18 cellular contexts compared by ENCODE assay signal in genomic region chr5:36703245-36703860, GRCh38.
DNase-seq lines count a peak whose midpoint lies in the region; ATAC-seq and TF ChIP-seq lines count a peak whose summit lies in the region.
"Had no signal": no experiment of that assay in that cellular context is flagged by ENCODE, and none has a peak within 500 bp of the region (broad histone marks: within the 10 kb centered on the region; RNA-seq: fewer than 3 reads in every experiment).

No MANE protein-coding gene starts in this region.

- peak; percentile 43 for DNase-seq in GM03348 (ENCODE audit: low spot score)
- DNase-seq in NCI-H69 (lab: John Stamatoyannopoulos, UW): peak; percentile 7
- peak; percentile 67 for DNase-seq in fibroblast of pulmonary artery (ENCODE audit: low read depth)
- DNase-seq in lower leg skin (ENCODE audit: low spot score in 2 of 2): peak; percentile 26 to 91
- no peak for DNase-seq in effector CD8-positive, alpha-beta T cell (lab: John Stamatoyannopoulos, UW)
- no peak for DNase-seq in tibial nerve (ENCODE audit: low spot score in 2 of 2)
- DNase-seq in COR-L47 (lab: John Stamatoyannopoulos, UW): no peak
- DNase-seq: activated effector memory CD4-positive, alpha-beta T cell treated with anti-CD3 and anti-CD28 coated beads, Interleukin-2, amount 50 U/mL, for 16 hours; aorta; colonic mucosa; DMS53; naive thymus-derived CD8-positive, alpha-beta T cell; NCI-H146; NCI-H446 treated with DMSO at 0.1 percent for 48 hours; WERI-Rb-1 had no signal

- H3K4me1 ChIP-seq in tibial nerve: no peaks in the 10 kb centered on the region
- H3K4me1 ChIP-seq: BLaER1, colonic mucosa had no signal

- TF ChIP-seq CTCF in fibroblast of pulmonary artery (IDR thresholded peaks at IDR 0.05; ENCODE audit: low read length, missing control alignments) (no peak), lower leg skin (IDR thresholded peaks at IDR 0.05) (no peak), tibial nerve (IDR thresholded peaks at IDR 0.05) (no peak)

- H3K4me3 ChIP-seq in fibroblast of pulmonary artery (replicated peaks; ENCODE audit: low read depth, low read length): no peak overlapping the region
- H3K4me3 ChIP-seq in lower leg skin (ENCODE audit: low read depth, poor library complexity, severe bottlenecking): no peak overlapping the region
- no peak overlapping the region for H3K4me3 ChIP-seq in tibial nerve
- H3K4me3 ChIP-seq: BLaER1, colonic mucosa had no signal

- 45 to 47% methylated on average over 5 of the region's 5 CpGs for WGBS in lower leg skin, 2 donors
- WGBS in tibial nerve, 2 donors: 68 to 81% methylated on average over 5 of the region's 5 CpGs

- no peaks in the 10 kb centered on the region for H3K36me3 ChIP-seq in tibial nerve
- H3K36me3 ChIP-seq: BLaER1, colonic mucosa, WERI-Rb-1 had no signal

- intact Hi-C loops in lower leg skin (cut with DNase I; ENCODE audit: low total_unique reads): no loop called here

- TF ChIP-seq POLR2A in lower leg skin (IDR thresholded peaks at IDR 0.05) (no peak), tibial nerve (IDR thresholded peaks at IDR 0.05) (no peak)

- H3K27ac ChIP-seq in tibial nerve: no peak overlapping the region
- H3K27ac ChIP-seq: BLaER1, colonic mucosa, WERI-Rb-1 had no signal

- H3K9me3 ChIP-seq in tibial nerve: peaks cover 0 to 13% (median 0%) of the 10 kb centered on the region in 4 donors
- H3K9me3 ChIP-seq: colonic mucosa had no signal

- H3K27me3 ChIP-seq in tibial nerve: no peaks in the 10 kb centered on the region
- H3K27me3 ChIP-seq: BLaER1, colonic mucosa had no signal

- TF ChIP-seq EP300 in tibial nerve (IDR thresholded peaks at IDR 0.05): no peak

- ATAC-seq in GM21576 (IDR thresholded peaks at IDR 0.05; ENCODE audit: unreplicated experiment): no peak
- ATAC-seq: naive thymus-derived CD8-positive, alpha-beta T cell; Panc1 had no signal

Comparison
In these comparisons a context has a peak if more than half of its experiments do, and no peak if none do; other contexts are left out.
1. DNase-seq: peak in GM03348 (single experiment), NCI-H69 (single experiment), fibroblast of pulmonary artery (single experiment) and lower leg skin (2 of 2); none in effector CD8-positive, alpha-beta T cell (single experiment), tibial nerve (0 of 2) and COR-L47 (single experiment).